ENCODE assay signal across 11 cellular contexts in the genomic region with DNA sequence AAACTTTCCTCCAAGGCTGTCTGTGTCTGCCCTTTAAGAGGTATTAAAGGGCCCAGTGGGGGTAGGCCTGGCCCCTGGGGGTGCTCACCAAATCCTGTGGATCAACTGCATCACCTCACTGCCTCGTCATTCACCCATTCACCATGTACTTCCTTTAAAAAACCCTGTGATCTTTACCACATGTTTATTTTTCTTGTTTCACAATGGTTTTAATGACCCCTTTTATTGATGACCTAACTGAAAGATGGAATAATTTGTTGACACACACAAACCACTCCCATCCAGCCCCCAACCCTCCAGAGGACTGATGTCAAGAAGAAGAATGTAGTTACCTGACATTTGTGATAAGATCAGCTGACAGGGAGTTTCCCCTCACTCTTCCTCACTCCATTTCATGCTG. TPM values are rescaled to one million over a fixed set of nuclear protein-coding genes. Genes with fewer than 3 reads are reported as not detected.
DNase-seq lines count a peak whose midpoint lies in the region; ATAC-seq and TF ChIP-seq lines count a peak whose summit lies in the region.
"Had no signal": no experiment of that assay in that cellular context is flagged by ENCODE, and none has a peak within 500 bp of the region (broad histone marks: within the 10 kb centered on the region; RNA-seq: fewer than 3 reads in every experiment).

No MANE protein-coding gene starts in this region.

- no peaks in the 10 kb centered on the region for H3K9me3 ChIP-seq in prostate gland
- H3K9me3 ChIP-seq in adrenal gland (replicated peaks in 1 of 3) = no peaks in the 10 kb centered on the region
- no peaks in the 10 kb centered on the region for H3K9me3 ChIP-seq in ascending aorta

- no peak overlapping the region for H3K4me3 ChIP-seq in ACC112 (ENCODE audit: low read depth, low read length)
- H3K4me3 ChIP-seq in epithelial cell of esophagus (ENCODE audit: low read length) = no peak overlapping the region
- no peak overlapping the region for H3K4me3 ChIP-seq in prostate gland
- peak overlapping the region in 1 of 4 donors; percentile 34 for H3K4me3 ChIP-seq in adrenal gland
- no peak overlapping the region for H3K4me3 ChIP-seq in ascending aorta

- no peaks in the 10 kb centered on the region for H3K36me3 ChIP-seq in ACC112 (ENCODE audit: insufficient read depth, low read length)
- no peaks in the 10 kb centered on the region for H3K36me3 ChIP-seq in prostate gland
- H3K36me3 ChIP-seq in adrenal gland (replicated peaks in 1 of 2) = no peaks in the 10 kb centered on the region
- H3K36me3 ChIP-seq in ascending aorta = no peaks in the 10 kb centered on the region

- no peaks in the 10 kb centered on the region for H3K79me2 ChIP-seq in ACC112 (ENCODE audit: control insufficient read depth, insufficient read depth, low read length, unreplicated experiment)

- H3K27ac ChIP-seq in ACC112 (ENCODE audit: low read depth, low read length) (no peak overlapping the region), prostate gland (no peak overlapping the region), adrenal gland (no peak overlapping the region), ascending aorta (no peak overlapping the region)

- H3K27me3 ChIP-seq in ACC112 (ENCODE audit: insufficient read depth, low read length) (no peaks in the 10 kb centered on the region), prostate gland (replicated peaks; ENCODE audit: insufficient read depth) (no peaks in the 10 kb centered on the region), adrenal gland (no peaks in the 10 kb centered on the region), ascending aorta (no peaks in the 10 kb centered on the region)

- ATAC-seq in GM19023 (IDR thresholded peaks at IDR 0.05; ENCODE audit: unreplicated experiment) = peak; percentile 31

- 16% methylated on average over 1 of the region's 1 CpG for WGBS in prostate gland
- WGBS in adrenal gland, 4 donors = 46 to 60% (median 53%) methylated on average over 1 of the region's 1 CpG

- H2AFZ ChIP-seq in ACC112 (ENCODE audit: low read length, unreplicated experiment) = peak overlapping the region; percentile 7

- H3K4me1 ChIP-seq in ACC112 (ENCODE audit: control insufficient read depth, insufficient read depth, low read length, unreplicated experiment) (peaks cover 9% of the 10 kb centered on the region), prostate gland (replicated peaks) (no peaks in the 10 kb centered on the region), adrenal gland (replicated peaks in 1 of 2) (no peaks in the 10 kb centered on the region), ascending aorta (peaks cover 0 to 10% of the 10 kb centered on the region in 2 donors)

- intact Hi-C loops in prostate gland (cut with DNase I) (no loop called here), adrenal gland (cut with DNase I) (no loop called here), ascending aorta (cut with DNase I) (no loop called here)

- TF ChIP-seq CTCF in epithelial cell of esophagus (IDR thresholded peaks at IDR 0.05; ENCODE audit: insufficient read depth, low read depth, low read length, missing control alignments) (no peak), prostate gland (IDR thresholded peaks at IDR 0.05) (no peak), adrenal gland (IDR thresholded peaks at IDR 0.05) (no peak), ascending aorta (IDR thresholded peaks at IDR 0.05) (no peak)

- no peak for TF ChIP-seq POLR2A in prostate gland (IDR thresholded peaks at IDR 0.05)
- TF ChIP-seq POLR2A in adrenal gland (IDR thresholded peaks at IDR 0.05) = no peak

- peak; percentile 49 for DNase-seq in NCI-H146 (lab: John Stamatoyannopoulos, UW)
- DNase-seq in epithelial cell of esophagus (ENCODE audit: low read depth) = peak; percentile 16
- no peak for DNase-seq in NCI-H2227 (lab: John Stamatoyannopoulos, UW; ENCODE audit: unreplicated experiment)
- DNase-seq in prostate gland (ENCODE audit: low spot score) = no peak
- DNase-seq in adrenal gland = no peak
- DNase-seq in ascending aorta (ENCODE audit: low spot score in 2 of 2) = no peak
- DNase-seq: activated effector memory CD4-positive, alpha-beta T cell treated with anti-CD3 and anti-CD28 coated beads, Interleukin-2, amount 50 U/mL, for 16 hours; nucleus accumbens; SIG-M5 had no signal

RNA-seq across cellular contexts. Expression of a gene that starts 40.8 kb away (rescaled TPM):
- 1 to 10 TPM; 5.2 to 9.5 TPM for total RNA-seq in prostate gland
- total RNA-seq in adrenal gland = 1 to 10 TPM in 3 of 8 donors, under 1 TPM in 5; 0.36 to 5.0 (median 0.88) TPM
- polyA plus RNA-seq in adrenal gland = 1 to 10 TPM; 1.5 to 3.4 (median 1.9) TPM
- 15.1 TPM for total RNA-seq in ascending aorta

Comparison
In these comparisons a context has a peak if more than half of its experiments do, and no peak if none do; other contexts are left out.
1. DNase-seq: peak in NCI-H146 (single experiment) and epithelial cell of esophagus (single experiment); none in NCI-H2227 (single experiment), prostate gland (single experiment), adrenal gland (0 of 7) and ascending aorta (0 of 2).